11 cellular contexts compared by ENCODE assay signal in the genomic region with DNA sequence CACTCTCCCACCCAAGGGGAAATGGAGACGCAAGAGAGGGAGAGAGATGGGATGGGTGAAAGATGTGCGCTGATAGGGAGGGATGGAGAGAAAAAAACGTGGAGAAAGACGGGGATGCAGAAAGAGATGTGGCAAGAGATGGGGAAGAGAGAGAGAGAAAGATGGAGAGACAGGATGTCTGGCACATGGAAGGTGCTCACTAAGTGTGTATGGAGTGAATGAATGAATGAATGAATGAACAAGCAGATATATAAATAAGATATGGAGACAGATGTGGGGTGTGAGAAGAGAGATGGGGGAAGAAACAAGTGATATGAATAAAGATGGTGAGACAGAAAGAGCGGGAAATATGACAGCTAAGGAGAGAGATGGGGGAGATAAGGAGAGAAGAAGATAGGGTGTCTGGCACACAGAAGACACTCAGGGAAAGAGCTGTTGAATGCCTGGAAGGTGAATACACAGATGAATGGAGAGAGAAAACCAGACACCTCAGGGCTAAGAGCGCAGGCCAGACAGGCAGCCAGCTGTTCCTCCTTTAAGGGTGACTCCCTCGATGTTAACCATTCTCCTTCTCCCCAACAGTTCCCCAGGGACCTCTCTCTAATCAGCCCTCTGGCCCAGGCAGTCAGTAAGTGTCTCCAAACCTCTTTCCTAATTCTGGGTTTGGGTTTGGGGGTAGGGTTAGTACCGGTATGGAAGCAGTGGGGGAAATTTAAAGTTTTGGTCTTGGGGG. TPM values are rescaled to one million over a fixed set of nuclear protein-coding genes. Genes with fewer than 3 reads are reported as not detected.
DNase-seq lines count a peak whose midpoint lies in the region; ATAC-seq and TF ChIP-seq lines count a peak whose summit lies in the region.
"Had no signal": no experiment of that assay in that cellular context is flagged by ENCODE, and none has a peak within 500 bp of the region (broad histone marks: within the 10 kb centered on the region; RNA-seq: fewer than 3 reads in every experiment).

No MANE protein-coding gene starts in this region.

- H3K36me3 Mint-ChIP-seq in stimulated activated naive CD8-positive, alpha-beta T cell treated with anti-CD3 and anti-CD28 coated beads, Interleukin-15, Interleukin-2, amounts not matched to agents 100 ng/mL and 50 ng/mL, for 24 hours (ENCODE audit: low read depth), result peaks cover 61% of the 10 kb centered on the region
- H3K36me3 Mint-ChIP-seq in activated T-helper 17 cell treated with anti-CD3 and anti-CD28 coated beads, Interleukin-2, amount 50 U/mL, for 72 hours (ENCODE audit: low read depth), result peaks cover 95% of the 10 kb centered on the region

- TF ChIP-seq CTCF in mucosa of descending colon (IDR thresholded peaks at IDR 0.05) (no peak), lower leg skin (IDR thresholded peaks at IDR 0.05) (no peak), ascending aorta (IDR thresholded peaks at IDR 0.05) (no peak)

- H3K4me3 ChIP-seq in mucosa of descending colon (peak overlapping the region; percentile 6), lower leg skin (ENCODE audit: low read depth, poor library complexity, severe bottlenecking) (no peak overlapping the region), ascending aorta (peak overlapping the region in 1 of 2 donors; percentile 45)

- peak overlapping the region; percentile 98 for H3K4me3 Mint-ChIP-seq in stimulated activated naive CD8-positive, alpha-beta T cell treated with anti-CD3 and anti-CD28 coated beads, Interleukin-15, Interleukin-2, amounts not matched to agents 100 ng/mL and 50 ng/mL, for 24 hours
- peak overlapping the region; percentile 100 for H3K4me3 Mint-ChIP-seq in activated T-helper 17 cell treated with anti-CD3 and anti-CD28 coated beads, Interleukin-2, amount 50 U/mL, for 72 hours
- H3K4me3 Mint-ChIP-seq: endodermal cell had no signal

- intact Hi-C loops in mucosa of descending colon (cut with DNase I, micrococcal nuclease), result no loop called here
- intact Hi-C loops in lower leg skin (cut with DNase I; ENCODE audit: low total_unique reads), result no loop called here
- intact Hi-C loops in ascending aorta (cut with DNase I), result no loop called here

- DNase-seq in stimulated activated naive CD8-positive, alpha-beta T cell treated with anti-CD3 and anti-CD28 coated beads, Interleukin-15, Interleukin-2, amounts not matched to agents 100 U/mL and 50 U/mL, for 24 hours, result no peak
- no peak for DNase-seq in mucosa of descending colon
- no peak for DNase-seq in lower leg skin (ENCODE audit: low spot score in 2 of 2)
- no peak for DNase-seq in AG08395 (ENCODE audit: low spot score)
- no peak for DNase-seq in ascending aorta (ENCODE audit: low spot score in 2 of 2)
- DNase-seq: NCI-H1694 had no signal

- no peaks in the 10 kb centered on the region for H3K9me3 Mint-ChIP-seq in stimulated activated naive CD8-positive, alpha-beta T cell treated with anti-CD3 and anti-CD28 coated beads, Interleukin-15, Interleukin-2, amounts not matched to agents 100 ng/mL and 50 ng/mL, for 24 hours
- H3K9me3 Mint-ChIP-seq in activated T-helper 17 cell treated with anti-CD3 and anti-CD28 coated beads, Interleukin-2, amount 50 U/mL, for 72 hours, result peaks cover 5% of the 10 kb centered on the region
- H3K9me3 Mint-ChIP-seq: endodermal cell had no signal

- H3K9me3 ChIP-seq in mucosa of descending colon (no peaks in the 10 kb centered on the region), ascending aorta (no peaks in the 10 kb centered on the region)

- H3K4me1 ChIP-seq in mucosa of descending colon (ENCODE audit: low read depth), result peaks cover 5% of the 10 kb centered on the region
- H3K4me1 ChIP-seq in ascending aorta, result no peaks in the 10 kb centered on the region

- H3K27me3 ChIP-seq in ascending aorta, result no peaks in the 10 kb centered on the region

- no peak for TF ChIP-seq POLR2A in lower leg skin (IDR thresholded peaks at IDR 0.05)

- H3K27ac ChIP-seq in ascending aorta, result no peak overlapping the region
- H3K27ac ChIP-seq: SK-N-MC had no signal

- H3K27ac Mint-ChIP-seq in stimulated activated naive CD8-positive, alpha-beta T cell treated with anti-CD3 and anti-CD28 coated beads, Interleukin-15, Interleukin-2, amounts not matched to agents 100 ng/mL and 50 ng/mL, for 24 hours, result peak overlapping the region; percentile 100
- peak overlapping the region; percentile 97 for H3K27ac Mint-ChIP-seq in activated T-helper 17 cell treated with anti-CD3 and anti-CD28 coated beads, Interleukin-2, amount 50 U/mL, for 72 hours
- H3K27ac Mint-ChIP-seq: endodermal cell had no signal

- H3K36me3 ChIP-seq in mucosa of descending colon (ENCODE audit: low read depth) (no peaks in the 10 kb centered on the region), ascending aorta (no peaks in the 10 kb centered on the region)

- WGBS in lower leg skin, 2 donors, result 52 to 62% methylated on average over 8 of the region's 8 CpGs

- peaks cover 92% of the 10 kb centered on the region for H3K4me1 Mint-ChIP-seq in stimulated activated naive CD8-positive, alpha-beta T cell treated with anti-CD3 and anti-CD28 coated beads, Interleukin-15, Interleukin-2, amounts not matched to agents 100 ng/mL and 50 ng/mL, for 24 hours (ENCODE audit: low read depth)
- H3K4me1 Mint-ChIP-seq in activated T-helper 17 cell treated with anti-CD3 and anti-CD28 coated beads, Interleukin-2, amount 50 U/mL, for 72 hours, result peaks cover 37% of the 10 kb centered on the region

- no peaks in the 10 kb centered on the region for H3K27me3 Mint-ChIP-seq in stimulated activated naive CD8-positive, alpha-beta T cell treated with anti-CD3 and anti-CD28 coated beads, Interleukin-15, Interleukin-2, amounts not matched to agents 100 ng/mL and 50 ng/mL, for 24 hours
- H3K27me3 Mint-ChIP-seq in activated T-helper 17 cell treated with anti-CD3 and anti-CD28 coated beads, Interleukin-2, amount 50 U/mL, for 72 hours, result no peaks in the 10 kb centered on the region

- no peak for ATAC-seq in stimulated activated naive CD8-positive, alpha-beta T cell treated with anti-CD3 and anti-CD28 coated beads, Interleukin-15, Interleukin-2, amounts not matched to agents 100 U/mL and 50 U/mL, for 24 hours
- no peak for ATAC-seq in activated T-helper 17 cell treated with anti-CD3 and anti-CD28 coated beads, Interleukin-2, amount 50 U/mL, for 72 hours (replicated peaks)
- ATAC-seq in mucosa of descending colon, result no peak
- no peak for ATAC-seq in HG03159 (IDR thresholded peaks at IDR 0.05; ENCODE audit: unreplicated experiment)

RNA-seq across cellular contexts. Expression of gene TNF, which starts 0.8 kb away (rescaled TPM):
- total RNA-seq in activated T-helper 17 cell treated with anti-CD3 and anti-CD28 coated beads, Interleukin-2, amount 50 U/mL, for 72 hours, result 100 to 1,000 TPM in 1 of 2 donors, 10 to 100 TPM in 1; 69.5 to 199 TPM
- 1 to 10 TPM in 2 of 3 donors, under 1 TPM in 1; 0.41 to 1.7 (median 1.1) TPM for total RNA-seq in mucosa of descending colon
- total RNA-seq in lower leg skin, result 1 to 10 TPM in 1 of 4 donors, under 1 TPM in 3; 0.38 to 1.4 (median 0.59) TPM
- 11.5 TPM for total RNA-seq in ascending aorta
- total RNA-seq: endodermal cell had no signal

RNA-seq across cellular contexts. Expression of gene LTA, which starts 4.0 kb away (rescaled TPM):
- total RNA-seq in activated T-helper 17 cell treated with anti-CD3 and anti-CD28 coated beads, Interleukin-2, amount 50 U/mL, for 72 hours, result 100 to 1,000 TPM; 163 to 567 TPM
- total RNA-seq in mucosa of descending colon (under 1 TPM in 2 of 3 donors, not detected in 1; 0.20 to 0.22 TPM), lower leg skin (not detected), ascending aorta (not detected)
- total RNA-seq: endodermal cell had no signal

RNA-seq across cellular contexts. Expression of gene LTB, which starts 6.1 kb away (rescaled TPM):
- 100 to 1,000 TPM; 269 to 395 TPM for total RNA-seq in activated T-helper 17 cell treated with anti-CD3 and anti-CD28 coated beads, Interleukin-2, amount 50 U/mL, for 72 hours
- total RNA-seq in mucosa of descending colon (1 to 10 TPM; 2.1 to 3.4 (median 2.2) TPM), lower leg skin (1 to 10 TPM in 1 of 4 donors, not detected in 3; 1.1 TPM), ascending aorta (not detected)

RNA-seq across cellular contexts. Expression of gene LST1, which starts 10.0 kb away (rescaled TPM):
- total RNA-seq in activated T-helper 17 cell treated with anti-CD3 and anti-CD28 coated beads, Interleukin-2, amount 50 U/mL, for 72 hours, result 10 to 100 TPM in 1 of 2 donors, 1 to 10 TPM in 1; 8.1 to 28.7 TPM
- total RNA-seq in mucosa of descending colon, result 10 to 100 TPM in 1 of 3 donors, 1 to 10 TPM in 2; 3.9 to 11.3 (median 6.6) TPM
- 1 to 10 TPM; 1.6 to 7.0 (median 4.4) TPM for total RNA-seq in lower leg skin
- total RNA-seq in ascending aorta, result 21.4 TPM
- total RNA-seq: endodermal cell had no signal

RNA-seq across cellular contexts. Expression of gene NCR3, which starts 16.7 kb away (rescaled TPM):
- total RNA-seq in activated T-helper 17 cell treated with anti-CD3 and anti-CD28 coated beads, Interleukin-2, amount 50 U/mL, for 72 hours, result 10 to 100 TPM; 25.4 to 28.6 TPM
- total RNA-seq in mucosa of descending colon (under 1 TPM in 1 of 3 donors, not detected in 2; 0.46 TPM), lower leg skin (not detected), ascending aorta (not detected)
- total RNA-seq: endodermal cell had no signal

Comparison
In these comparisons a context has a peak if more than half of its experiments do, and no peak if none do; other contexts are left out.
1. RNA of gene LTA, which starts 4.0 kb away (total RNA-seq): 163 to 567 TPM in activated T-helper 17 cell treated with anti-CD3 and anti-CD28 coated beads, Interleukin-2, amount 50 U/mL, for 72 hours; 0.20 to 0.22 TPM in mucosa of descending colon, not detected in lower leg skin and not detected in ascending aorta (single experiment); every median in the first group is over 100 times any median in the second.
2. RNA of gene LTB, which starts 6.1 kb away (total RNA-seq): 269 to 395 TPM in activated T-helper 17 cell treated with anti-CD3 and anti-CD28 coated beads, Interleukin-2, amount 50 U/mL, for 72 hours; 2.1 to 3.4 TPM in mucosa of descending colon, 1.1 TPM in lower leg skin and not detected in ascending aorta (single experiment); every median in the first group is over 10 times any median in the second.